In the genomic region with DNA sequence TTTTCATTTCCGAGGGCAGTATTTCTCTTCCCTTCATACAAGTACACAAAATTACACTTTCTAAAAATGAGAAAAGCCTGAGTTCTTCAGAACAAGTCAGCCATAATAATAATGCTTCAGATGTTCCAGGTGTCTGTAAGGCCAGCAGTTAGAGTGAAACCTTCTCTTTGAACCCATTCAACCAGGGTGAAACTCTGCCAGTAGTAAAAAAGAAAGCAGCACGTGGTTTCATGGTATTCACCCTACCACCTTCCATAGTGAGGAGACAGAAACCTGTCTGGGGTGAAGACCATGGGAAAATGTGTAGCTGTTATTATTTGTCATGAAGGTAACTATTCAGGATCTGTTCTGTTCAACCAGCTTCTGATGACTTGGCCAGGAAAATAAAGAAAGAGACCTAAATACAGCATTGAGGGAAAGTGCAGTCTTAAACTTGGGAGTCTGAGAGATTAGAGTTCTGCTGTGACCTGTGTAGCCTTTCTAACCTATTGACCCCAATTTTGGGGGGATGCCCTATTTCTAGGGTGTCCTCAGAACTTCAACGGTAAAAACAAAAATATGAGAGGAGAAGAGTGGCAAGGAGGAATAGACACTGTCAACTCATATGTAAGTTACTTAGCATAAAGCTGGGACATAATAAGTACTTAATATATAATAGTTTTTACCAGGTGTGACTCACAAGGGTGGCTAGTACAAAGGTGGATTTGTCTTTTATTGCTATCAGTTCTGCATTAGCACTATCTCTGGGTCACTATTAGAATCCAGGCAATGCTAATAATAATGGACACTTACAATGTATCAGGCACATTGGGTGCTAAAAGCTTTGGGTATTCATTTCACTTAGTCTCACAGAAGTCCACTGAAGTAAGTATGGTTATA, we compare ENCODE assay signal across 16 cellular contexts.
DNase-seq lines count a peak whose midpoint lies in the region; ATAC-seq and TF ChIP-seq lines count a peak whose summit lies in the region.
"Had no signal": no experiment of that assay in that cellular context is flagged by ENCODE, and none has a peak within 500 bp of the region (broad histone marks: within the 10 kb centered on the region; RNA-seq: fewer than 3 reads in every experiment).

No MANE protein-coding gene starts in this region.

- intact Hi-C loops in activated B cell treated with CpG ODN at 0.5 μM for 24 hours (cut with micrococcal nuclease) = loop anchor here (5.0 kb wide), 1 partner anchor 40 kb away; no protein-coding TSS in a partner anchor
- intact Hi-C loops in activated CD4-positive, alpha-beta T cell treated with anti-CD3 and anti-CD28 coated beads, Interleukin-2, amount 10 ng/mL, durations not matched to agents 24 days and 14 days (cut with micrococcal nuclease) = no loop called here

- no peak overlapping the region for H3K27ac ChIP-seq in brain microvascular endothelial cell
- H3K27ac ChIP-seq: heart right ventricle had no signal

- H3K9me3 Mint-ChIP-seq in activated B cell treated with CpG ODN at 0.5 μM for 24 hours = no peaks in the 10 kb centered on the region
- H3K9me3 Mint-ChIP-seq in activated CD4-positive, alpha-beta T cell treated with anti-CD3 and anti-CD28 coated beads, Interleukin-2, amount 10 ng/mL, durations not matched to agents 24 days and 14 days = peaks cover 8% of the 10 kb centered on the region
- H3K9me3 Mint-ChIP-seq: memory B cell had no signal

- no peaks in the 10 kb centered on the region for H3K36me3 Mint-ChIP-seq in activated B cell treated with CpG ODN at 0.5 μM for 24 hours (ENCODE audit: low read depth)
- H3K36me3 Mint-ChIP-seq in activated CD4-positive, alpha-beta T cell treated with anti-CD3 and anti-CD28 coated beads, Interleukin-2, amount 10 ng/mL, durations not matched to agents 24 days and 14 days (ENCODE audit: low read depth) = no peaks in the 10 kb centered on the region
- H3K36me3 Mint-ChIP-seq: memory B cell had no signal

- no peak overlapping the region for H3K4me3 ChIP-seq in brain microvascular endothelial cell (ENCODE audit: low read depth, low read length)
- H3K4me3 ChIP-seq: heart right ventricle had no signal

- H3K27ac Mint-ChIP-seq in activated B cell treated with CpG ODN at 0.5 μM for 24 hours = no peak overlapping the region
- H3K27ac Mint-ChIP-seq in activated CD4-positive, alpha-beta T cell treated with anti-CD3 and anti-CD28 coated beads, Interleukin-2, amount 10 ng/mL, durations not matched to agents 24 days and 14 days = no peak overlapping the region
- H3K27ac Mint-ChIP-seq: effector memory CD8-positive, alpha-beta T cell; memory B cell had no signal

- H3K4me3 Mint-ChIP-seq in activated B cell treated with CpG ODN at 0.5 μM for 24 hours = no peak overlapping the region
- H3K4me3 Mint-ChIP-seq in activated CD4-positive, alpha-beta T cell treated with anti-CD3 and anti-CD28 coated beads, Interleukin-2, amount 10 ng/mL, durations not matched to agents 24 days and 14 days = no peak overlapping the region
- H3K4me3 Mint-ChIP-seq: effector memory CD8-positive, alpha-beta T cell; memory B cell had no signal

- H3K27me3 Mint-ChIP-seq in activated B cell treated with CpG ODN at 0.5 μM for 24 hours = no peaks in the 10 kb centered on the region
- peaks cover 22% of the 10 kb centered on the region for H3K27me3 Mint-ChIP-seq in activated CD4-positive, alpha-beta T cell treated with anti-CD3 and anti-CD28 coated beads, Interleukin-2, amount 10 ng/mL, durations not matched to agents 24 days and 14 days
- H3K27me3 Mint-ChIP-seq: effector memory CD8-positive, alpha-beta T cell; memory B cell had no signal

- peaks cover 9% of the 10 kb centered on the region for H3K4me1 Mint-ChIP-seq in activated B cell treated with CpG ODN at 0.5 μM for 24 hours
- H3K4me1 Mint-ChIP-seq in activated CD4-positive, alpha-beta T cell treated with anti-CD3 and anti-CD28 coated beads, Interleukin-2, amount 10 ng/mL, durations not matched to agents 24 days and 14 days = peaks cover 7% of the 10 kb centered on the region

- in situ Hi-C loops in brain microvascular endothelial cell (cut with HindIII; ENCODE audit: low pct_ligation_motif_present, low sequenced_read_pairs) = no loop called here

- TF ChIP-seq CTCF in activated B cell treated with CpG ODN at 0.5 μM for 24 hours (IDR thresholded peaks at IDR 0.05) (no peak), brain microvascular endothelial cell (IDR thresholded peaks at IDR 0.05; ENCODE audit: low read depth, low read length, missing control alignments) (no peak)

- H3K27me3 ChIP-seq in brain microvascular endothelial cell (replicated peaks) = no peaks in the 10 kb centered on the region
- H3K27me3 ChIP-seq: heart right ventricle had no signal

- ATAC-seq in GM18867 (IDR thresholded peaks at IDR 0.05; ENCODE audit: unreplicated experiment) (peak; percentile 90), GM21381 (IDR thresholded peaks at IDR 0.05; ENCODE audit: unreplicated experiment) (peak; percentile 89), HG03045 (IDR thresholded peaks at IDR 0.05; ENCODE audit: unreplicated experiment) (peak; percentile 93), activated B cell treated with CpG ODN at 0.5 μM for 24 hours (ENCODE audit: low read depth) (peak; percentile 14)
- ATAC-seq: effector memory CD8-positive, alpha-beta T cell; heart right ventricle; HepG2 had no signal

- CTCF ChIA-PET in activated B cell treated with CpG ODN at 0.5 μM for 24 hours (lab: Charles Lee) = interaction anchor here (0.9 kb wide), 1 partner anchor 18 kb away, joined by 3 read pairs; no protein-coding TSS in a partner anchor

- DNase-seq in activated B cell treated with CpG ODN at 0.5 μM for 24 hours (no peak), cerebellum (ENCODE audit: low spot score) (no peak), brain microvascular endothelial cell (no peak)
- DNase-seq in activated CD8-positive, alpha-beta memory T cell treated with anti-CD3 and anti-CD28 coated beads, Interleukin-2, amount 50 U/mL, for 4 hours = no peak
- no peak for DNase-seq in activated CD4-positive, alpha-beta T cell treated with anti-CD3 and anti-CD28 coated beads, Interleukin-2, amount 10 ng/mL, durations not matched to agents 24 days and 14 days
- DNase-seq: COR-L47; effector memory CD8-positive, alpha-beta T cell; heart right ventricle; NCI-H2227 treated with DMSO at 0.1 percent for 48 hours; retina; SHP77 had no signal

- POLR2A ChIA-PET in activated B cell treated with CpG ODN at 0.5 μM for 24 hours (lab: Charles Lee) = interaction anchor here (0.6 kb wide), 1 partner anchor 1002 kb away, joined by 3 read pairs; no protein-coding TSS in a partner anchor

- no peaks in the 10 kb centered on the region for H3K36me3 ChIP-seq in brain microvascular endothelial cell (replicated peaks)
- H3K36me3 ChIP-seq: heart right ventricle had no signal

Comparison
In these comparisons a context has a peak if more than half of its experiments do, and no peak if none do; other contexts are left out.
1. ATAC-seq: peak in every context shown above with its lines; median percentile 93 in HG03045; 90 in GM18867; 89 in GM21381; 14 in activated B cell treated with CpG ODN at 0.5 μM for 24 hours.